In genomic region chr18:36828630-36829361, GRCh38 we compare ENCODE assay signal across 8 cellular contexts. TPM values are rescaled to one million over a fixed set of nuclear protein-coding genes. Genes with fewer than 3 reads are reported as not detected.
A peak's percentile ranks its signal among the peaks of the same experiment; 100 is the strongest.
DNase-seq lines count a peak whose midpoint lies in the region; TF ChIP-seq lines count a peak whose summit lies in the region.

Gene KIAA1328 (plus strand): TSS chr18:36829127. CDS start chr18:36829139, 12 bp downstream.
Gene TPGS2 (minus strand): TSS chr18:36829002. CDS start chr18:36828767, 235 bp downstream.

- peak; percentile 88 for DNase-seq in ELR (ENCODE audit: low read depth)
- peak; percentile 51 for DNase-seq in GOT3 (lab: John Stamatoyannopoulos, UW)
- peak; percentile 84 for DNase-seq in RWPE1 (ENCODE audit: low spot score)
- peak; percentile 81 for DNase-seq in activated T-helper 9 cell treated with anti-CD3 and anti-CD28 coated beads, Interleukin-2, amount 50 U/mL, for 16 hours (ENCODE audit: low read depth)
- peak; percentile 89 for DNase-seq in fibroblast of pulmonary artery (ENCODE audit: low read depth)
- peak; percentile 86 for DNase-seq in stomach

- no peak for TF ChIP-seq RAD21 in neural cell (conservative IDR thresholded peaks at IDR 0.05)

- H3K4me2 ChIP-seq in neural cell (ENCODE audit: low read length) = peak within 1 kb of the TSS; percentile 49

- H4K20me1 ChIP-seq in neural cell (ENCODE audit: insufficient read depth) = no peaks in the 10 kb centered on the region

- H3K36me3 ChIP-seq in neural cell (ENCODE audit: insufficient read depth, low read length) = no peaks in the 10 kb centered on the region
- no peaks in the 10 kb centered on the region for H3K36me3 ChIP-seq in stomach

- H3K27me3 ChIP-seq in neural cell (ENCODE audit: insufficient read depth, low read depth, low read length) (no peaks in the 10 kb centered on the region), stomach (no peaks in the 10 kb centered on the region)

- no peaks in the 10 kb centered on the region for H3F3A ChIP-seq in neural cell (ENCODE audit: insufficient read depth, low read length, poor library complexity, severe bottlenecking)

- no peak for TF ChIP-seq POLR2A in stomach (IDR thresholded peaks at IDR 0.05)

- peak within 1 kb of the TSS; percentile 92 for H3K27ac ChIP-seq in RWPE1
- H3K27ac ChIP-seq in neural cell (ENCODE audit: low read length) = peak within 1 kb of the TSS; percentile 70
- peak within 1 kb of the TSS; percentile 82 to 92 (median 86) for H3K27ac ChIP-seq in stomach

- H3K4me1 ChIP-seq in stomach = peaks cover 7 to 42% (median 24%) of the 10 kb centered on the region in 4 donors

- POLR2A ChIA-PET in RWPE1 (lab: Yijun Ruan, JAX; ENCODE audit: low non-redundant PET) = interaction anchor here (0.7 kb wide), 1 partner anchor 506 kb away, joined by 4 read pairs; no protein-coding TSS in a partner anchor

- WGBS in stomach, 5 donors = 0 to 1% (median 1%) methylated on average over 16 to 83 of the region's 83 CpGs

- H3K9ac ChIP-seq in neural cell (ENCODE audit: low read length) = peak within 1 kb of the TSS; percentile 79

- H2AFZ ChIP-seq in neural cell (ENCODE audit: low read depth, low read length) = peak within 1 kb of the TSS; percentile 86

- CTCF ChIA-PET in RWPE1 (lab: Yijun Ruan, JAX) = interaction anchor here (0.5 to 0.6 kb wide), 2 partner anchors 78 to 732 kb away, joined by 3 read pairs; no protein-coding TSS in a partner anchor

- TF ChIP-seq EP300 in neural cell (conservative IDR thresholded peaks at IDR 0.05; ENCODE audit: poor library complexity, severe bottlenecking) (peak; percentile 60), stomach (IDR thresholded peaks at IDR 0.05) (no peak)

- TF ChIP-seq CTCF in LNCAP (IDR thresholded peaks at IDR 0.05) (peak; percentile 50; the same call in 1 of the 2 replicates), RWPE1 (conservative IDR thresholded peaks at IDR 0.05; ENCODE audit: low read depth) (peak; percentile 60), fibroblast of pulmonary artery (IDR thresholded peaks at IDR 0.05; ENCODE audit: low read length, missing control alignments) (peak; percentile 24), neural cell (IDR thresholded peaks at IDR 0.05; ENCODE audit: poor library complexity, severe bottlenecking) (peak; percentile 82), stomach (IDR thresholded peaks at IDR 0.05) (peak in 2 of 7 experiments; percentile 25 to 29)

- no peaks in the 10 kb centered on the region for H3K9me2 ChIP-seq in neural cell (ENCODE audit: insufficient read depth, low read length)

- H3K79me2 ChIP-seq in neural cell (replicated peaks; ENCODE audit: insufficient read depth, low read length) = peaks cover 28% of the 10 kb centered on the region

- H3K4me3 ChIP-seq in fibroblast of pulmonary artery (replicated peaks; ENCODE audit: low read depth, low read length) (peak within 1 kb of the TSS; percentile 95), neural cell (ENCODE audit: low read length) (peak within 1 kb of the TSS; percentile 80), stomach (peak within 1 kb of the TSS; percentile 70 to 98 (median 86))

- H3K9me3 ChIP-seq in neural cell (ENCODE audit: low read length) (no peaks in the 10 kb centered on the region), stomach (no peaks in the 10 kb centered on the region)

- intact Hi-C loops in stomach (cut with DNase I; ENCODE audit: low total_unique reads) = no loop called here

TF ChIP-seq in neural cell, 6 proteins besides CTCF, POLR2A, EP300 and RAD21:
- no peak for TF ChIP-seq EZH2 (IDR thresholded peaks at IDR 0.05; ENCODE audit: borderline replicate concordance, insufficient read depth, low read length, poor library complexity, severe bottlenecking)
- TF ChIP-seq REST (IDR thresholded peaks at IDR 0.05; ENCODE audit: borderline replicate concordance) = peak; percentile 54
- no peak for TF ChIP-seq TAF1 (IDR thresholded peaks at IDR 0.05; ENCODE audit: low read depth)
- peak; percentile 85 for TF ChIP-seq POLR2AphosphoS5 (IDR thresholded peaks at IDR 0.05)
- TF ChIP-seq MXI1 (conservative IDR thresholded peaks at IDR 0.05; ENCODE audit: poor library complexity, severe bottlenecking) = peak; percentile 74
- peak; percentile 25 for TF ChIP-seq SMC3 (conservative IDR thresholded peaks at IDR 0.05; ENCODE audit: poor library complexity)

RNA-seq across cellular contexts. Expression of gene KIAA1328, which starts in this region (rescaled TPM):
- polyA plus RNA-seq in neural cell (6.4 and 8.5 TPM in 2 replicates), stomach (1 to 10 TPM; 1.9 to 2.3 (median 2.1) TPM)
- 29.5 and 34.6 TPM in 2 replicates for polyA minus RNA-seq in neural cell
- 10 to 100 TPM; 10.4 to 21.7 (median 11.1) TPM for total RNA-seq in stomach

RNA-seq across cellular contexts. Expression of gene TPGS2, which starts in this region (rescaled TPM):
- polyA plus RNA-seq in neural cell = 217 and 223 TPM in 2 replicates
- polyA minus RNA-seq in neural cell = 148 and 178 TPM in 2 replicates
- 100 to 1,000 TPM in 3 of 5 donors, 10 to 100 TPM in 2; 36.7 to 230 (median 121) TPM for total RNA-seq in stomach
- polyA plus RNA-seq in stomach = 10 to 100 TPM; 38.5 to 66.7 (median 44.0) TPM

Comparison
In these comparisons a context has a peak if more than half of its experiments do, and no peak if none do; other contexts are left out.
1. Peak in every context shown above with its lines: DNase-seq, H3K4me3 ChIP-seq and H3K27ac ChIP-seq.